8 cellular contexts compared by ENCODE assay signal in the genomic region with DNA sequence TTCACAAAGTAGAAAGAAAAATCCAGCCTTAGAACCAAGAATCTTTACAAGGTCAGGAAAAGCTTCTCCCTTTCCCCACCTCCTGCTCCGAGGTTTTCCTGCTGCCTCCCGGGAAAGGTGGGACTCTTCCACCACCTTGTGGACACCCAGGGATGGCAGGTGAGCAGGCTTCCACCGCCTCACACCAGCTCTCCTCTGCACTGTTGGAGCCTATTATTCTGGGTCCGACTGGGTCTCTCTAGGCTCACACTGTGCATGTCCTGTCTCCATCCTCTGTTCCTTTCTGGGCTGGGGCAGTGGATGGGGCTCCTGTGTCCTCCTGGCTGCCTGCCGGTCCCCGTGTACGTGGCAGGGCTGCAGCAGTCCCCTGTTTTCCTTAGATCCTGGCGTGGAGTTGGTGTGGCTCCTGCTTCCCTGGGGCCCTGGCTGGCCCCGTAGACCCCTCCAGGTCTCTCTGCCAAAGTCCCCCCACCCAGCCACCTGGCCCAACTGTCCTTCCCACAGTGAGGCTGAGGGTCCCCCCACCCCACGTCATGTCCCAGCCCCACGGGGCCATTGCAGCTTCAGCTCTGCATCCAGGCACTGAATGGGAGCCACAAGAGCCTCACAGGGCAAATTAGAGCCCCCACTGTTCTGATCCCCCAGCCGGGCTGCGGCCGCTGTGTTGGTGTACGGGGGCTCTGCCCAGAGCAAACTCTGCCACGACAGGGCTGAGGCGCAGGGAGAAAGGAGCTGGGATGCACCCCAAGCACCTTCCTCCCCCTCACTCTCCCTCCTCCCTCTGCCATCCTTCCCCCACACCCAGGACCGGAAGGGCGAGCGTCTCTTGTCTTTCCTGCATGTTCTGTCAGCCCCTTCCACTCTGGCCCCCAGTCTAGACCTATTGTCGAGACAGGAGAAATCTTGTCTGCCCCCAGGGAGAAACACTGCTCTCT. TPM values are rescaled to one million over a fixed set of nuclear protein-coding genes. Genes with fewer than 3 reads are reported as not detected.
A peak's percentile ranks its signal among the peaks of the same experiment; 100 is the strongest.
DNase-seq lines count a peak whose midpoint lies in the region; ATAC-seq and TF ChIP-seq lines count a peak whose summit lies in the region.

No MANE protein-coding gene starts in this region.

- ATAC-seq in DND-41 (ENCODE audit: insufficient read depth, low read depth) (peak; percentile 72), HG03342 (IDR thresholded peaks at IDR 0.05; ENCODE audit: unreplicated experiment) (no peak), HG02938 (IDR thresholded peaks at IDR 0.05; ENCODE audit: unreplicated experiment) (no peak)

- no peaks in the 10 kb centered on the region for H3K4me1 ChIP-seq in DND-41 (ENCODE audit: insufficient read depth, low read length)
- peaks cover 11% of the 10 kb centered on the region for H3K4me1 ChIP-seq in SJSA1 (replicated peaks)
- H3K4me1 ChIP-seq in left ventricle myocardium inferior = peaks cover 41% of the 10 kb centered on the region

- H3K9me3 ChIP-seq in DND-41 (ENCODE audit: insufficient read depth, low read length, severe bottlenecking) (no peaks in the 10 kb centered on the region), SJSA1 (replicated peaks) (0 out of 2 replicates have a peak, but pooled peaks cover 5% of the 10 kb centered on the region), left ventricle myocardium inferior (replicated peaks) (peaks cover 6% of the 10 kb centered on the region)

- TF ChIP-seq CTCF in DND-41 (IDR thresholded peaks at IDR 0.05; ENCODE audit: borderline replicate concordance, extremely low read depth, low read length, poor library complexity, severe bottlenecking) = peak; percentile 77
- TF ChIP-seq CTCF in LNCAP (IDR thresholded peaks at IDR 0.05) = peak; percentile 88
- TF ChIP-seq CTCF in left ventricle myocardium inferior (IDR thresholded peaks at IDR 0.05; ENCODE audit: borderline replicate concordance) = peak; percentile 88

- H3K27me3 ChIP-seq in DND-41 (ENCODE audit: insufficient read depth, low read length, poor library complexity) = no peaks in the 10 kb centered on the region
- H3K27me3 ChIP-seq in SJSA1 (replicated peaks) = no peaks in the 10 kb centered on the region
- no peaks in the 10 kb centered on the region for H3K27me3 ChIP-seq in left ventricle myocardium inferior (ENCODE audit: low read depth)

- no peak overlapping the region; the same call in 1 of the 2 replicates for H2AFZ ChIP-seq in DND-41 (ENCODE audit: low read depth, low read length)

- no peak overlapping the region for H3K9ac ChIP-seq in DND-41 (ENCODE audit: low read depth, low read length)

- DNase-seq in DND-41 (peak; percentile 46), SJSA1 (ENCODE audit: low read depth in 1 of 2, low spot score in 2 of 2) (peak; percentile 69 to 77), amniotic stem cell (lab: John Stamatoyannopoulos, UW) (peak; percentile 50), left ventricle myocardium inferior (peak; percentile 63), renal cortical epithelial cell (ENCODE audit: low read depth) (peak; percentile 59)

- H3K4me2 ChIP-seq in DND-41 (ENCODE audit: insufficient read depth, low read length) = no peak overlapping the region

- intact Hi-C loops in left ventricle myocardium inferior (cut with micrococcal nuclease) = loop anchor here (2.0 kb wide), 1 partner anchor 284 kb away; no protein-coding TSS in a partner anchor

- no peaks in the 10 kb centered on the region for H3K79me2 ChIP-seq in DND-41 (ENCODE audit: insufficient read depth, low read length)

- H3K4me3 ChIP-seq in DND-41 (ENCODE audit: low read depth in 1 of 2, low read length in 2 of 2) (no peak overlapping the region), SJSA1 (no peak overlapping the region), left ventricle myocardium inferior (peak overlapping the region; percentile 3)

- no peaks in the 10 kb centered on the region for H4K20me1 ChIP-seq in DND-41 (ENCODE audit: insufficient read depth, low read length)

- H3K36me3 ChIP-seq in DND-41 (ENCODE audit: insufficient read depth, low read length) = no peaks in the 10 kb centered on the region
- H3K36me3 ChIP-seq in SJSA1 = no peaks in the 10 kb centered on the region
- H3K36me3 ChIP-seq in left ventricle myocardium inferior = no peaks in the 10 kb centered on the region

- no peak overlapping the region for H3K27ac ChIP-seq in DND-41 (ENCODE audit: low read length)
- no peak overlapping the region for H3K27ac ChIP-seq in SJSA1
- H3K27ac ChIP-seq in left ventricle myocardium inferior (replicated peaks) = no peak overlapping the region

RNA-seq across cellular contexts. Expression of gene SLC45A1, which starts 3.3 kb away (rescaled TPM):
- total RNA-seq in SJSA1 (2014; rRNA removed; shearing (Covaris generic)) = 0.44 and 2.5 TPM in 2 replicates
- total RNA-seq in left ventricle myocardium inferior = 1.8 TPM
- total RNA-seq in renal cortical epithelial cell = 0.52 and 2.0 TPM in 2 replicates
